In the genomic region with DNA sequence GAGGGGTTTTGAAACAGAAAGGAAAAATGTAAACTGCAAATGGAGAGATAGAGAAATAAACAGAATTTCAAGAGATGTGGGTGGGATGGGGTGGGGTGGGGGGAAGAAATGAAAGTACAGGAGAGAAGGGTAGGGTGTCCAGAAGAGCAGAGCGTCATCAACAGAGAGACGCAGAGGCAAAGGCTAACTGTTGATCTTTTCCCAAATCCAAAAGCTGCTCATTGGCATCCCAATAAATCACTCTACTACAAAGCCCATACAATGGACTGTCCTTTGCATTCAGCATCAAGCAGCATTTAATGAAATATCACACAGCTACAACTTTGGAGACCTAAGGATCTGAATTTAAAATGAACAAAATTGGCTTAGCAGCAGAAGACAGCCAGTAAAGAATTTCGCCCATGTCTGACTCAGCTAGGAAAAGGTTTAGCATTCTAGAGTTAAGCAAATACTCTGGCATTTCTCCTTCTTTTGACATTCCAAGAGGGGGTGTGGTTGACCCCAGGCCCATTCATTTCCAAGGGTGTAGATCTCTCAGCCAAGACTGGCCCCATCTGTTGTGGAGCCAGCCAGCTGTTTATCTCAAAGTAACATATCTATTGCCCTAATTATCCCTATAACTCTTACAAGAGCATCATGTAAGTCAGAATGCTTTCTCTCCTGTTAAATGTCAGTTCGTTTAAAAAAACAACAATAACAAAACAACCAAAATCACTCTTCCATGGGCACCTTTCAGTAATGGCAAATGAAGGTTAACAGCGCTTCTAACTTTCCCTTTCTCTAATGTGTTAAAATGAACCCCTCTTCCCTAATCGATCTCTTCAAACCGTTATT, we compare ENCODE assay signal across 8 cellular contexts. TPM values are rescaled to one million over a fixed set of nuclear protein-coding genes. Genes with fewer than 3 reads are reported as not detected.
DNase-seq lines count a peak whose midpoint lies in the region; ATAC-seq and TF ChIP-seq lines count a peak whose summit lies in the region.

No MANE protein-coding gene starts in this region.

- H3K27me3 ChIP-seq in Caco-2 (replicated peaks; ENCODE audit: control insufficient read depth, insufficient read depth, low read length) = no peaks in the 10 kb centered on the region
- no peaks in the 10 kb centered on the region for H3K27me3 ChIP-seq in MG63
- peaks cover 23% of the 10 kb centered on the region for H3K27me3 ChIP-seq in mononuclear cell (ENCODE audit: insufficient read depth, low read length)

- H3K4me1 ChIP-seq in Caco-2 (peaks cover 33% of the 10 kb centered on the region), mononuclear cell (ENCODE audit: insufficient read depth, low read length) (peaks cover 42% of the 10 kb centered on the region)

- H3K9me3 ChIP-seq in Caco-2 (no peaks in the 10 kb centered on the region), MG63 (no peaks in the 10 kb centered on the region), mononuclear cell (ENCODE audit: low read depth, low read length) (no peaks in the 10 kb centered on the region)

- intact Hi-C loops in Caco-2 (cut with micrococcal nuclease; ENCODE audit: unreplicated experiment) = loop anchor here (2.0 to 10.0 kb wide), 4 partner anchors 148 to 645 kb away; a partner anchor contains a TSS

- no peak for TF ChIP-seq CTCF in Caco-2 (IDR thresholded peaks at IDR 0.05; ENCODE audit: insufficient read depth in 1 of 2, low read depth in 1 of 2, low read length in 1 of 2, severe bottlenecking in 1 of 2, unreplicated experiment in 1 of 2)

- POLR2A ChIA-PET in Caco-2 (lab: Charles Lee) = interaction anchor here (0.7 to 3.0 kb wide), 4 partner anchors 86 to 236 kb away, joined by 3 to 42 read pairs (median 11); a partner anchor contains a TSS

- peak overlapping the region; percentile 53 for H3K27ac Mint-ChIP-seq in Caco-2 (ENCODE audit: unreplicated experiment)

- H3K36me3 ChIP-seq in Caco-2 (ENCODE audit: control insufficient read depth, insufficient read depth, low read length) (peaks cover 2% of the 10 kb centered on the region; the same call in 1 of the 2 replicates), MG63 (peaks cover 32% of the 10 kb centered on the region)

- H3K4me3 Mint-ChIP-seq in Caco-2 (ENCODE audit: unreplicated experiment) = no peak overlapping the region

- no peaks in the 10 kb centered on the region for H3K27me3 Mint-ChIP-seq in Caco-2 (ENCODE audit: insufficient read depth, unreplicated experiment)

- peaks cover 18% of the 10 kb centered on the region for H3K36me3 Mint-ChIP-seq in Caco-2 (ENCODE audit: insufficient read depth, unreplicated experiment)

- CTCF ChIA-PET in Caco-2 (lab: Charles Lee) = interaction anchor here (0.8 to 2.4 kb wide), 4 partner anchors 87 to 180 kb away, joined by 3 to 11 read pairs (median 8); a partner anchor contains a TSS

- peak; percentile 68 to 72 for DNase-seq in Caco-2
- DNase-seq in MG63 = peak; percentile 68
- peak; percentile 79 for DNase-seq in dedifferentiated amniotic fluid mesenchymal stem cell (ENCODE audit: extremely low spot score)
- no peak for DNase-seq in NCI-H748 (lab: John Stamatoyannopoulos, UW; ENCODE audit: unreplicated experiment)
- DNase-seq in NCI-H2196 (lab: John Stamatoyannopoulos, UW; ENCODE audit: unreplicated experiment) = no peak

- H3K4me3 ChIP-seq in Caco-2 (ENCODE audit: low read depth, low read length) (peak overlapping the region; percentile 57), MG63 (peak overlapping the region; percentile 86), mononuclear cell (ENCODE audit: low read length) (peak overlapping the region; percentile 81)

- no peaks in the 10 kb centered on the region for H3K9me3 Mint-ChIP-seq in Caco-2 (ENCODE audit: unreplicated experiment)

- peaks cover 26% of the 10 kb centered on the region for H3K4me1 Mint-ChIP-seq in Caco-2 (ENCODE audit: low read depth, unreplicated experiment)

- no peak for ATAC-seq in HG02938 (IDR thresholded peaks at IDR 0.05; ENCODE audit: unreplicated experiment)
- ATAC-seq in HG03571 (IDR thresholded peaks at IDR 0.05; ENCODE audit: unreplicated experiment) = no peak

- no TSS peak for BruUV-seq in Caco-2 (replicated peaks; lab: Mats Ljungman, UMichigan)

RNA-seq across cellular contexts. Expression of a gene that starts 1.4 kb away (rescaled TPM):
- total RNA-seq in Caco-2 (2022) = 13.0 and 13.5 TPM in 2 replicates
- total RNA-seq in MG63 (2014; rRNA removed; shearing (Covaris generic); ENCODE audit: low replicate concordance) = 4.0 and 6.1 TPM in 2 replicates
- 104 TPM for total RNA-seq in mononuclear cell

Comparison
In these comparisons a context has a peak if more than half of its experiments do, and no peak if none do; other contexts are left out.
1. DNase-seq: peak in Caco-2 (2 of 2), MG63 (single experiment) and dedifferentiated amniotic fluid mesenchymal stem cell (single experiment); none in NCI-H748 (single experiment) and NCI-H2196 (single experiment).
2. Peak in every context shown above with its lines, with median percentiles within 50 percentile points of each other: H3K4me3 ChIP-seq.